In the genomic region with DNA sequence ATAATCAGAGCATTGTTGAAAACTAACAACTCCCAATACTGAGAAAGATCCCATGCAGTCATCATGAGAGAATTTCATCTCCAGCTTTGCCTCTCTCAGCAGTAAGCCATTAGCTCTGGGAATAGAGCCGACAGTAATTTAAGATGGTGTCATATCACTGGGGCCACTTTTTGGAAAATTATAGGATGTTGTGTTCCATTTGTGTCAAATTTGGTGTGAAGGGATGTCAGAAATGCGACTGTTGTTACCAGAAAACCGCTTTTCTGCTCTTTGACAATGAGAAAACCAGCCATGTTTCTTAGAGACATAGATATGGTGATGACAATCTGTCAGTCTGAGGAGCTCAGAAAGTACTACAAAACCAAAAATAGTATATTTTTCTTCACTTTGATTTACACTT, we compare ENCODE assay signal across 26 cellular contexts.
"Had no signal": no experiment of that assay in that cellular context is flagged by ENCODE, and none has a peak within 500 bp of the region (broad histone marks: within the 10 kb centered on the region; RNA-seq: fewer than 3 reads in every experiment).

No MANE protein-coding gene starts in this region.

- H3K36me3 ChIP-seq: brain microvascular endothelial cell, esophagus muscularis mucosa, gastrocnemius medialis, heart left ventricle had no signal

- ATAC-seq: activated T-cell treated with anti-CD3 and anti-CD28 coated beads, Interleukin-2, amount 50 U/mL, for 4 hours; activated T-helper 17 cell treated with anti-CD3 and anti-CD28 coated beads, Interleukin-2, amount 50 U/mL, for 72 hours; effector memory CD8-positive, alpha-beta T cell; foreskin keratinocyte; gastrocnemius medialis; heart left ventricle; WTC11 had no signal

- H3K4me3 ChIP-seq: coronary artery, dorsolateral prefrontal cortex, esophagus muscularis mucosa, gastrocnemius medialis, heart left ventricle had no signal

- H3K9me3 ChIP-seq: esophagus muscularis mucosa, gastrocnemius medialis had no signal

- DNase-seq: activated CD4-positive, alpha-beta memory T cell treated with anti-CD3 and anti-CD28 coated beads, Interleukin-2, amount 10 ng/mL, durations not matched to agents 7 days and 5 days; activated CD4-positive, alpha-beta T cell treated with anti-CD3 and anti-CD28 coated beads for 1 hour; activated CD4-positive, alpha-beta T cell treated with anti-CD3 and anti-CD28 coated beads for 4 hours; activated CD4-positive, alpha-beta T cell treated with anti-CD3 and anti-CD28 coated beads, Interleukin-2, amount 10 ng/mL, durations not matched to agents 7 days and 5 days; activated CD4-positive, alpha-beta T cell treated with anti-CD3 and anti-CD28 coated beads, Interleukin-2, amount 50 U/mL, for 4 hours; activated effector memory CD4-positive, alpha-beta T cell treated with Interleukin-2 at 50 U/mL for 16 hours; activated gamma-delta T cell treated with Interleukin-2 at 50 U/mL for 16 hours; activated naive CD4-positive, alpha-beta T cell treated with anti-CD3 and anti-CD28 coated beads, Interleukin-2, amount 50 U/mL, for 16 hours; activated naive CD4-positive, alpha-beta T cell treated with Interleukin-2 at 50 U/mL for 16 hours; activated T-cell treated with anti-CD3 and anti-CD28 coated beads, Interleukin-2, amount 50 U/mL, for 4 hours; amniotic stem cell; anterior cingulate cortex; brain microvascular endothelial cell; dorsolateral prefrontal cortex; effector memory CD8-positive, alpha-beta T cell; erythroblast; foreskin keratinocyte; gastrocnemius medialis; glutamatergic neuron; heart left ventricle; T-helper 2 cell had no signal

- H3K4me1 ChIP-seq: esophagus muscularis mucosa, foreskin keratinocyte, gastrocnemius medialis, heart left ventricle had no signal

- H3K27ac ChIP-seq: brain microvascular endothelial cell, coronary artery, dorsolateral prefrontal cortex, esophagus muscularis mucosa, foreskin keratinocyte, gastrocnemius medialis, heart left ventricle, VCaP had no signal

- H3K27me3 ChIP-seq: brain microvascular endothelial cell, dorsolateral prefrontal cortex, esophagus muscularis mucosa, foreskin keratinocyte, gastrocnemius medialis, heart left ventricle had no signal
